1 cellular context compared by ENCODE assay signal in the genomic region with DNA sequence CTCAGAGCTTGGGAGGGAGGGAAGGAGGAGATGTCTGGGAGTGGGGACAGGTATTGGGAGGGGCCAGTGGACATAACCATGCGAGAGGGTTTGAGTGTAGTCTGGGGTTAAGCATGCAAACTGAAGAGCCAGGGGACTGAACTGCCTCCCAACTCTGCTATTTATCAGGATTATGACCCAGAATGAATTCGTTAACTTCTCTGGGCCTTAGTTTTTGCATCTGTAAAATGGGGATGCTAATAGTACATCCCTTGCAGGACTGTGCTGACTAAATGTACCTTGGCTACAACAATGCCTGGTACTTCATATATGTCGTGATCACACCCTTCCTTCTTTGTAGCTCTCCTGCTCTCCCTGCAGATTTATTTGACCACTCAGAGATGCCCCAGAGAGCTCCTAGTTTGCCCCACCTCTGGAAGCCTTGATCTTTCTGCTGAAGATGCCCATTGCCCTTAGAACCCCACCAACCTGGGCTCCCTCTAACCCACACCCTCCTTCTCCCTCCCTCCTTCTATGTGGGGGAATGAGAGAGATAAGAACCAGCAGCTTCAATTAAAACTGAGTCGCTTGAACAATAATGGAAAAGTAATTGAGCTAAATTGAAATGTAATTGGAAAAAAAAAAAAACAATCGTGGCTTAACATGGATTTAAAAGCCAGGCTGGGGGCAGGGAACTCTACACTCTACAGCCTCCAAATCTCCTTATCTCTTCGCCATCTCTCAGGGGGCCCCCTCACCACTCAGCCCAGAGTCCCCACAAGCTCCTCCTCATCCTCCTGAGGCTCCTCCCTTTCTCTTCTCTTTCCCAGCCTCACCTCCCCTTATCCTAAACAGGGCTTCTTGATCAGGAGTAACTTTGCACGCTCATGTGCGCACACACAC.
TF ChIP-seq lines count a peak whose summit lies in the region.

No MANE protein-coding gene starts in this region.

TF ChIP-seq in K562, 482 proteins besides CTCF, POLR2A, EP300 and RAD21 (continued from another document):
- 0 out of 2 replicates have a peak, but pooled peaks have one; percentile 39 for TF ChIP-seq SMARCA5 (IDR thresholded peaks at IDR 0.05)
